Comparison of ENCODE assay signal across 8 cellular contexts in the genomic region with DNA sequence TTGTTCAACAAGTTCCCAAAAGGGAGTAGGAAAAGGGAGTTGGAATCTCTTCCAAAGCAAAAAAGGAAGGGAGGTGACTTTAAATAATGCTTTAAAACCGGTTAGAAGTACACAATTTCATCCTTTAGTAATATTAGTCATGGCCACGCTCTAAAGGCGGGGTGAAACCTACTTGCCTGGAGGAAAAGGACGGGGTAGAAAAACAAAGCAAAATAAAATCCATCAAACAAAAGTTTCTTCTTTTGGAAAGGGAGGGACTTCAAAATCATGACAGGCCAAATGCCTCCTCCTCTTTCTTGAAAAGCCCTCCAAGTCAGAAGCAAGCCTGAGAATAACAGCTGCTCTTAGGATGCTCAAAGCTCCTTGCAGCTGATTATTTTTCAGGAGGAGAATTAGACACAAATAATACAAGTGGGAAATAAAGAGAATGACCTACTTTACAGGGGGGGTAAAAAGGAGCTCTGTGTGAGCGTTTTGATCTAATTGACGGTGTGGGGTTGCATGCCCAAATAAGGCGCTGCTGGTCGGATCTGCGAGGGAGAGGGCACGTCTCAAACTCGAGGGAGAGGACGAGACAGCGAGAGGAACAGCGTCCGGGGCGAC. TPM values are rescaled to one million over a fixed set of nuclear protein-coding genes. Genes with fewer than 3 reads are reported as not detected.
DNase-seq lines count a peak whose midpoint lies in the region; ATAC-seq and TF ChIP-seq lines count a peak whose summit lies in the region.

No MANE protein-coding gene starts in this region.

- H3K36me3 ChIP-seq in HUES64 (ENCODE audit: insufficient read depth, low read length) (no peaks in the 10 kb centered on the region), iPS-20b (ENCODE audit: insufficient read depth, low read depth, low read length) (no peaks in the 10 kb centered on the region)

- no peak for TF ChIP-seq CTCF in brain (conservative IDR thresholded peaks at IDR 0.05)

- H3K27ac ChIP-seq in HUES64 (ENCODE audit: low read depth, low read length): no peak overlapping the region
- H3K27ac ChIP-seq in iPS-20b (ENCODE audit: low read length): no peak overlapping the region

- H3K9ac ChIP-seq in HUES64 (ENCODE audit: low read depth, low read length) (peak overlapping the region; percentile 55), iPS-20b (ENCODE audit: low read depth, low read length) (no peak overlapping the region)

- H3K27me3 Mint-ChIP-seq in brain: peaks cover 38% of the 10 kb centered on the region
- peaks cover 66 to 76% of the 10 kb centered on the region in 2 donors for H3K27me3 Mint-ChIP-seq in stimulated activated naive B cell treated with anti-CD40 and anti-IgM and Interleukin-4, amounts not matched to agents 10 μg/mL and 1 μg/mL and 100 μg/mL, for 72 hours

- H3K4me3 ChIP-seq in HUES64 (ENCODE audit: low read length): peak overlapping the region; percentile 64
- H3K4me3 ChIP-seq in iPS-20b (ENCODE audit: low read length): peak overlapping the region; percentile 69; the same call in 1 of the 2 replicates

- ATAC-seq in stimulated activated naive B cell treated with anti-CD40 and anti-IgM and Interleukin-4, amounts not matched to agents 10 μg/mL and 1 μg/mL and 100 μg/mL, for 72 hours (replicated peaks): no peak
- no peak for ATAC-seq in GM21576 (IDR thresholded peaks at IDR 0.05; ENCODE audit: unreplicated experiment)
- ATAC-seq in HG03280 (IDR thresholded peaks at IDR 0.05; ENCODE audit: unreplicated experiment): no peak

- peak overlapping the region; percentile 40 to 92 (median 51) for H3K27ac Mint-ChIP-seq in brain
- H3K27ac Mint-ChIP-seq in stimulated activated naive B cell treated with anti-CD40 and anti-IgM and Interleukin-4, amounts not matched to agents 10 μg/mL and 1 μg/mL and 100 μg/mL, for 72 hours: peak overlapping the region; percentile 38

- no peaks in the 10 kb centered on the region for H3K9me3 ChIP-seq in HUES64 (ENCODE audit: insufficient read depth, low read depth, low read length)
- H3K9me3 ChIP-seq in iPS-20b (ENCODE audit: insufficient read depth, low read depth, low read length): no peaks in the 10 kb centered on the region

- H3K27me3 ChIP-seq in HUES64 (ENCODE audit: insufficient read depth, low read length): peaks cover 64% of the 10 kb centered on the region
- H3K27me3 ChIP-seq in iPS-20b (ENCODE audit: insufficient read depth, low read length): peaks cover 63% of the 10 kb centered on the region

- H3K4me1 Mint-ChIP-seq in brain: peaks cover 46% of the 10 kb centered on the region
- peaks cover 3 to 4% of the 10 kb centered on the region in 2 donors for H3K4me1 Mint-ChIP-seq in stimulated activated naive B cell treated with anti-CD40 and anti-IgM and Interleukin-4, amounts not matched to agents 10 μg/mL and 1 μg/mL and 100 μg/mL, for 72 hours

- H3K36me3 Mint-ChIP-seq in brain: no peaks in the 10 kb centered on the region
- peaks cover 0 to 2% of the 10 kb centered on the region in 2 donors for H3K36me3 Mint-ChIP-seq in stimulated activated naive B cell treated with anti-CD40 and anti-IgM and Interleukin-4, amounts not matched to agents 10 μg/mL and 1 μg/mL and 100 μg/mL, for 72 hours

- H3K4me1 ChIP-seq in HUES64 (ENCODE audit: insufficient read depth, low read length) (peaks cover 19% of the 10 kb centered on the region), iPS-20b (ENCODE audit: insufficient read depth, low read length) (peaks cover 12% of the 10 kb centered on the region; the same call in 1 of the 2 replicates)

- WGBS in HUES64: 19% methylated on average over 15 of the region's 16 CpGs

- peaks cover 0 to 2% (median 0%) of the 10 kb centered on the region in 5 experiments for H3K9me3 Mint-ChIP-seq in brain
- H3K9me3 Mint-ChIP-seq in stimulated activated naive B cell treated with anti-CD40 and anti-IgM and Interleukin-4, amounts not matched to agents 10 μg/mL and 1 μg/mL and 100 μg/mL, for 72 hours: peaks cover 0 to 1% of the 10 kb centered on the region in 2 donors

- H3K4me3 Mint-ChIP-seq in brain: peak overlapping the region; percentile 88 to 94 (median 90)
- no peak overlapping the region for H3K4me3 Mint-ChIP-seq in stimulated activated naive B cell treated with anti-CD40 and anti-IgM and Interleukin-4, amounts not matched to agents 10 μg/mL and 1 μg/mL and 100 μg/mL, for 72 hours

- no peak for DNase-seq in stimulated activated naive B cell treated with anti-CD40 and anti-IgM and Interleukin-4, amounts not matched to agents 10 μg/mL and 1 μg/mL and 100 μg/mL, for 72 hours
- DNase-seq in NCI-H2107 (lab: John Stamatoyannopoulos, UW): no peak
- no peak for DNase-seq in cerebellar nuclear complex (lab: John Stamatoyannopoulos, UW)

RNA-seq across cellular contexts. Expression of a gene that starts 1.8 kb away (rescaled TPM):
- 1.1 TPM for polyA plus RNA-seq in HUES64 (2013, experiment 1 of 2)
- polyA plus RNA-seq in HUES64 (2013, experiment 2 of 2): 1.0 TPM
- polyA plus RNA-seq in brain (ENCODE audit: insufficient read depth, low read depth, low replicate concordance): 5.3 TPM

Comparison
In these comparisons a context has a peak if more than half of its experiments do, and no peak if none do; other contexts are left out.
1. H3K4me3 Mint-ChIP-seq: peak in brain (5 of 5); none in stimulated activated naive B cell treated with anti-CD40 and anti-IgM and Interleukin-4, amounts not matched to agents 10 μg/mL and 1 μg/mL and 100 μg/mL, for 72 hours (0 of 2).